18 cellular contexts compared by ENCODE assay signal in the genomic region with DNA sequence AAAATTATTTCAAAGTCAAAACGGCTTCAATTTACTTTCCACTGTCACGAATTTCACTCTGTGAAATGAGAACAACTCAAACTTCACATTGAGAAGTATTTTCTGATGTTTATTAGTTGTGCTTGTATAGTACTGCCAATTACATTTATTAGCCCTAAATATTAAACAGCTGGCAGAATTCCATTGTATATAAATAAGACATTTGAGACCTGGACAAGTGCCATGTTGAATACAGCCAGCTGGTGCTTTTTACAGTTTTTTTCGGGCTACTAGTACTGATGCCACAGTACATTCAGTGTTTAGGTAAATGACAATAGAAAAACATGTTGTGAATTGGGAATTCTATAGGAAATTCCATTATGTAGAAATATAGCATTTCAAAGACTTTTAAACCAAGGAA.
DNase-seq lines count a peak whose midpoint lies in the region.
"Had no signal": no experiment of that assay in that cellular context is flagged by ENCODE, and none has a peak within 500 bp of the region (broad histone marks: within the 10 kb centered on the region; RNA-seq: fewer than 3 reads in every experiment).

No MANE protein-coding gene starts in this region.

- DNase-seq in NCI-H2171 treated with DMSO at 0.1 percent for 48 hours (lab: John Stamatoyannopoulos, UW) (peak; percentile 20), NCI-H2171 (lab: John Stamatoyannopoulos, UW) (no peak), NCI-H1105 treated with DMSO at 0.1 percent for 48 hours (lab: John Stamatoyannopoulos, UW) (peak; percentile 93), NCI-H524 treated with DMSO at 0.1 percent for 48 hours (lab: John Stamatoyannopoulos, UW) (peak; percentile 45), activated T-cell treated with anti-CD3 and anti-CD28 coated beads for 4 hours (no peak), medulla oblongata (ENCODE audit: extremely low spot score) (no peak)
- DNase-seq in NK-92 treated with Interleukin-12 subunit alpha and Interleukin-12 subunit beta, amount 100 ng/mL, for 24 hours (lab: John Stamatoyannopoulos, UW): no peak
- DNase-seq: CD8-positive, alpha-beta memory T cell; EL; GF-D8; IMR-90; MV-4-11; NCI-H187 treated with DMSO at 0.1 percent for 48 hours; NCI-H774; PC-3; RPMI8226; SHP77; T-helper 17 cell had no signal

Comparison
In these comparisons a context has a peak if more than half of its experiments do, and no peak if none do; other contexts are left out.
1. DNase-seq: peak in NCI-H2171 treated with DMSO at 0.1 percent for 48 hours (single experiment), NCI-H1105 treated with DMSO at 0.1 percent for 48 hours (single experiment) and NCI-H524 treated with DMSO at 0.1 percent for 48 hours (single experiment); none in NCI-H2171 (single experiment), NK-92 treated with Interleukin-12 subunit alpha and Interleukin-12 subunit beta, amount 100 ng/mL, for 24 hours (single experiment), activated T-cell treated with anti-CD3 and anti-CD28 coated beads for 4 hours (single experiment) and medulla oblongata (single experiment).